ENCODE assay signal across 8 cellular contexts in the genomic region with DNA sequence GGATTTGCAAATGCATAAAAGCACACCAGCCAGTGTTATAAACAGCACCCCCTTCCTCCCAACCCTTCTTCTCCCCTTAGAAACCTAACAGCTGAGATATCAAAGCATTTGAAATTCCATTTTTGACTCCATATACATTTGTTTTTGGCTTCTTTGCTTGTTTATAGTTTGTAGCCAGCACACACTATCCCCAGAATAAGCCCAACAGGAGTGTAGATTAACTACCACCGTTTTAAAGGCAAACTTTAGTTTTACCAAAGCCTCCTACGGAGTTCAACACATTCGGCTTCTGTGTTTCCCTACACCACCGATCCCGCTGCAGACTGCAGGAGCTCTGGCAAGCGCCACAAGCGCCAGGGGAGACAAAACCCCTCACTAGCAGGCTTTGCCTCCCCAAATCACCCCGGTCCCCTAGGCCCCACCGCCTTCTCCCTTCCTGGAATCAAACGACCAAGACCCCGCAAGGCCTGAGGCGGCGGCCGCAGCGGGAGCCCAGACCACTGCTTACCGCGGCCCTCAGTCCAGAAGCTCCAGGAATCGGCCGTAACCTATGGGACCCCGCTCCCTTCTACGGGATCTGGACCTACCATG. TPM values are rescaled to one million over a fixed set of nuclear protein-coding genes. Genes with fewer than 3 reads are reported as not detected.
DNase-seq lines count a peak whose midpoint lies in the region; ATAC-seq, FAIRE-seq and TF ChIP-seq lines count a peak whose summit lies in the region.

No MANE protein-coding gene starts in this region.

- H3K36me3 ChIP-seq in DOHH2 (ENCODE audit: control insufficient read depth, low read length) (peaks cover 3% of the 10 kb centered on the region; the same call in 1 of the 2 replicates), MM.1S (replicated peaks; ENCODE audit: insufficient read depth, low read length) (no peaks in the 10 kb centered on the region), astrocyte (ENCODE audit: insufficient read depth, low read length) (peaks cover 1% of the 10 kb centered on the region), kidney epithelial cell (ENCODE audit: control insufficient read depth, insufficient read depth, low read length) (no peaks in the 10 kb centered on the region)

- H3K4me1 ChIP-seq in DOHH2 (ENCODE audit: control insufficient read depth, low read length) (peaks cover 26% of the 10 kb centered on the region), MM.1S (ENCODE audit: low read length) (peaks cover 7% of the 10 kb centered on the region), astrocyte (ENCODE audit: insufficient read depth, low read length) (peaks cover 9% of the 10 kb centered on the region)

- no peak for TF ChIP-seq CTCF in DOHH2 (IDR thresholded peaks at IDR 0.05; ENCODE audit: low read depth, low read length, poor library complexity, severe bottlenecking)
- no peak for TF ChIP-seq CTCF in MM.1S (IDR thresholded peaks at IDR 0.05; ENCODE audit: low read length)
- TF ChIP-seq CTCF in astrocyte (IDR thresholded peaks at IDR 0.05; ENCODE audit: insufficient read depth, low read depth, low read length), result no peak
- TF ChIP-seq CTCF in kidney epithelial cell (IDR thresholded peaks at IDR 0.05; ENCODE audit: insufficient read depth, low read length, poor library complexity, severe bottlenecking), result no peak

- no peaks in the 10 kb centered on the region for H3K27me3 ChIP-seq in DOHH2 (ENCODE audit: control insufficient read depth, low read length)
- no peaks in the 10 kb centered on the region for H3K27me3 ChIP-seq in MM.1S (replicated peaks; ENCODE audit: insufficient read depth, low read length)
- no peaks in the 10 kb centered on the region for H3K27me3 ChIP-seq in astrocyte (ENCODE audit: insufficient read depth, low read length)
- H3K27me3 ChIP-seq in kidney epithelial cell (ENCODE audit: control insufficient read depth, insufficient read depth, low read length), result no peaks in the 10 kb centered on the region

- H3K79me2 ChIP-seq in DOHH2 (ENCODE audit: control insufficient read depth, low read length) (peaks cover 70% of the 10 kb centered on the region), MM.1S (ENCODE audit: low read length) (peaks cover 68% of the 10 kb centered on the region), astrocyte (ENCODE audit: insufficient read depth, low read length) (peaks cover 61% of the 10 kb centered on the region)

- H3K4me3 ChIP-seq in DOHH2 (ENCODE audit: low read length) (peak overlapping the region; percentile 97), MM.1S (ENCODE audit: low read length) (peak overlapping the region; percentile 87), astrocyte (ENCODE audit: insufficient read depth, low read depth, low read length) (peak overlapping the region; percentile 100), kidney epithelial cell (ENCODE audit: low read depth, low read length) (peak overlapping the region; percentile 100)

- H4K20me1 ChIP-seq in DOHH2 (ENCODE audit: control insufficient read depth, insufficient read depth, low read depth, low read length) (peaks cover 8% of the 10 kb centered on the region; the same call in 1 of the 2 replicates), MM.1S (ENCODE audit: insufficient read depth, low read length) (peaks cover 9% of the 10 kb centered on the region; the same call in 1 of the 2 replicates), astrocyte (ENCODE audit: insufficient read depth, low read length) (peaks cover 45% of the 10 kb centered on the region)

- peak overlapping the region; percentile 95 for H3K9ac ChIP-seq in MM.1S (ENCODE audit: low read length)
- H3K9ac ChIP-seq in astrocyte (ENCODE audit: low read length), result peak overlapping the region; percentile 100

- H3K27ac ChIP-seq in DOHH2 (ENCODE audit: low read depth, low read length) (peak overlapping the region; percentile 33), MM.1S (ENCODE audit: low read length) (peak overlapping the region; percentile 93; the same call in 1 of the 2 replicates), astrocyte (ENCODE audit: low read depth, low read length) (peak overlapping the region; percentile 99)

- peak; percentile 7 for DNase-seq in MM.1S
- no peak for DNase-seq in astrocyte (ENCODE audit: low read depth)
- no peak for DNase-seq in kidney epithelial cell (ENCODE audit: low read depth)
- no peak for DNase-seq in stimulated activated naive B cell treated with anti-CD40 and anti-IgM and Interleukin-4, amounts not matched to agents 10 μg/mL and 1 μg/mL and 100 μg/mL, for 72 hours
- DNase-seq in NCI-H1930 (lab: John Stamatoyannopoulos, UW), result no peak
- DNase-seq in islet precursor cell, result no peak

- H3K36me3 Mint-ChIP-seq in astrocyte (ENCODE audit: low read depth, unreplicated experiment), result peaks cover 6% of the 10 kb centered on the region
- peaks cover 4 to 6% of the 10 kb centered on the region in 2 donors for H3K36me3 Mint-ChIP-seq in stimulated activated naive B cell treated with anti-CD40 and anti-IgM and Interleukin-4, amounts not matched to agents 10 μg/mL and 1 μg/mL and 100 μg/mL, for 72 hours

- no peaks in the 10 kb centered on the region for H3K9me2 ChIP-seq in DOHH2 (replicated peaks; ENCODE audit: control insufficient read depth, low read length)
- no peaks in the 10 kb centered on the region for H3K9me2 ChIP-seq in MM.1S (replicated peaks; ENCODE audit: insufficient read depth, low read length)

- H3K27ac Mint-ChIP-seq in astrocyte (ENCODE audit: unreplicated experiment), result peak overlapping the region; percentile 100
- peak overlapping the region; percentile 92 for H3K27ac Mint-ChIP-seq in stimulated activated naive B cell treated with anti-CD40 and anti-IgM and Interleukin-4, amounts not matched to agents 10 μg/mL and 1 μg/mL and 100 μg/mL, for 72 hours

- no peaks in the 10 kb centered on the region for H3K27me3 Mint-ChIP-seq in astrocyte (ENCODE audit: low read depth, unreplicated experiment)
- H3K27me3 Mint-ChIP-seq in stimulated activated naive B cell treated with anti-CD40 and anti-IgM and Interleukin-4, amounts not matched to agents 10 μg/mL and 1 μg/mL and 100 μg/mL, for 72 hours, result no peaks in the 10 kb centered on the region

- H3K4me1 Mint-ChIP-seq in astrocyte (ENCODE audit: low read depth, unreplicated experiment), result peaks cover 28% of the 10 kb centered on the region
- peaks cover 8 to 25% of the 10 kb centered on the region in 2 donors for H3K4me1 Mint-ChIP-seq in stimulated activated naive B cell treated with anti-CD40 and anti-IgM and Interleukin-4, amounts not matched to agents 10 μg/mL and 1 μg/mL and 100 μg/mL, for 72 hours

- H3K4me2 ChIP-seq in DOHH2 (ENCODE audit: low read length), result peak overlapping the region; percentile 72
- peak overlapping the region; percentile 49 for H3K4me2 ChIP-seq in MM.1S (ENCODE audit: low read depth, low read length)
- peak overlapping the region; percentile 87 for H3K4me2 ChIP-seq in astrocyte (ENCODE audit: low read length)

- FAIRE-seq in astrocyte (lab: Jason Lieb, UNC), result no peak

- no peaks in the 10 kb centered on the region for H3F3A ChIP-seq in DOHH2 (ENCODE audit: control insufficient read depth, insufficient read depth)
- peaks cover 9% of the 10 kb centered on the region for H3F3A ChIP-seq in MM.1S (ENCODE audit: insufficient read depth, low read length)

- H2AFZ ChIP-seq in MM.1S (ENCODE audit: low read length), result peak overlapping the region; percentile 69
- peak overlapping the region; percentile 83 for H2AFZ ChIP-seq in astrocyte (ENCODE audit: low read depth, low read length)

- ATAC-seq in GM21447 (IDR thresholded peaks at IDR 0.05; ENCODE audit: unreplicated experiment), result peak; percentile 25
- peak; percentile 27 to 29 for ATAC-seq in stimulated activated naive B cell treated with anti-CD40 and anti-IgM and Interleukin-4, amounts not matched to agents 10 μg/mL and 1 μg/mL and 100 μg/mL, for 72 hours (replicated peaks)

- H3K9me3 ChIP-seq in DOHH2 (ENCODE audit: control insufficient read depth, insufficient read depth, low read length) (no peaks in the 10 kb centered on the region), MM.1S (replicated peaks; ENCODE audit: insufficient read depth, low read length) (no peaks in the 10 kb centered on the region), astrocyte (ENCODE audit: insufficient read depth, low read depth, low read length) (no peaks in the 10 kb centered on the region)

- H3K9me3 Mint-ChIP-seq in astrocyte (ENCODE audit: unreplicated experiment), result no peaks in the 10 kb centered on the region
- H3K9me3 Mint-ChIP-seq in stimulated activated naive B cell treated with anti-CD40 and anti-IgM and Interleukin-4, amounts not matched to agents 10 μg/mL and 1 μg/mL and 100 μg/mL, for 72 hours, result no peaks in the 10 kb centered on the region

- H3K4me3 Mint-ChIP-seq in astrocyte (ENCODE audit: unreplicated experiment), result peak overlapping the region; percentile 97
- peak overlapping the region; percentile 86 to 89 for H3K4me3 Mint-ChIP-seq in stimulated activated naive B cell treated with anti-CD40 and anti-IgM and Interleukin-4, amounts not matched to agents 10 μg/mL and 1 μg/mL and 100 μg/mL, for 72 hours

RNA-seq across cellular contexts. Expression of gene COPB2, which starts 0.4 kb away (rescaled TPM):
- 269 and 270 TPM in 2 replicates for total RNA-seq in astrocyte
- total RNA-seq in kidney epithelial cell, result 79.0 and 98.1 TPM in 2 replicates

RNA-seq across cellular contexts. Expression of gene MRPS22, which starts 45.2 kb away (rescaled TPM):
- total RNA-seq in astrocyte, result 40.4 and 43.1 TPM in 2 replicates
- 45.7 and 46.3 TPM in 2 replicates for total RNA-seq in kidney epithelial cell

Comparison
In these comparisons a context has a peak if more than half of its experiments do, and no peak if none do; other contexts are left out.
1. H3K27ac ChIP-seq: peak in every context shown above with its lines; median percentile 99 in astrocyte; 93 in MM.1S; 33 in DOHH2.